ENCODE assay signal across 18 cellular contexts in genomic region chr17:65158081-65158480, GRCh38.
"Had no signal": no experiment of that assay in that cellular context is flagged by ENCODE, and none has a peak within 500 bp of the region (broad histone marks: within the 10 kb centered on the region; RNA-seq: fewer than 3 reads in every experiment).

No MANE protein-coding gene starts in this region.

- H3K4me1 Mint-ChIP-seq: mesothelial cell of epicardium had no signal

- H3K4me3 Mint-ChIP-seq: mesothelial cell of epicardium had no signal

- ATAC-seq: activated CD4-positive, CD25-positive, alpha-beta regulatory T cell treated with anti-CD3 and anti-CD28 coated beads, Interleukin-2, amount 50 U/mL, for 24 hours; activated naive CD4-positive, alpha-beta T cell treated with anti-CD3 and anti-CD28 coated beads, Interleukin-2, amount 50 U/mL, for 72 hours; esophagus mucosa; left lobe of liver had no signal

- H3K27ac ChIP-seq: tibial artery had no signal

- H3K27ac Mint-ChIP-seq: activated naive CD4-positive, alpha-beta T cell treated with anti-CD3 and anti-CD28 coated beads, Interleukin-2, amount 50 U/mL, for 72 hours; mesothelial cell of epicardium had no signal

- H3K36me3 Mint-ChIP-seq: activated naive CD4-positive, alpha-beta T cell treated with anti-CD3 and anti-CD28 coated beads, Interleukin-2, amount 50 U/mL, for 72 hours; mesothelial cell of epicardium had no signal

- H3K27me3 ChIP-seq: tibial artery had no signal

- H3K4me1 ChIP-seq: tibial artery had no signal

- H3K9me3 Mint-ChIP-seq: activated naive CD4-positive, alpha-beta T cell treated with anti-CD3 and anti-CD28 coated beads, Interleukin-2, amount 50 U/mL, for 72 hours; mesothelial cell of epicardium had no signal

- DNase-seq: activated CD4-positive, alpha-beta T cell treated with anti-CD3 and anti-CD28 coated beads, Interleukin-2, amount 50 U/mL, for 1 hour; activated CD8-positive, alpha-beta memory T cell treated with anti-CD3 and anti-CD28 coated beads for 24 hours; activated CD8-positive, alpha-beta memory T cell treated with anti-CD3 and anti-CD28 coated beads, Interleukin-2, amount 50 U/mL, for 48 hours; activated gamma-delta T cell treated with Interleukin-2 at 50 U/mL for 16 hours; amniotic stem cell; effector CD8-positive, alpha-beta T cell; stimulated activated CD4-positive, alpha-beta T cell treated with anti-CD3 and anti-CD28 coated beads, Interleukin-12 subunit alpha, Interleukin-12 subunit beta, amount 100 ng/mL, for 4 hours; stimulated activated CD4-positive, alpha-beta T cell treated with anti-CD3 and anti-CD28 coated beads, Interleukin-1b, Interleukin-23, amount 100 ng/mL, for 48 hours; stimulated activated naive CD4-positive, alpha-beta T cell treated with Interleukin-2 at 50 U/mL for 16 hours; substantia nigra; SW 1271; T-helper 9 cell; tibial artery had no signal
